In genomic region chr11:74929431-74930363, GRCh38 we compare ENCODE assay signal across 8 cellular contexts. TPM values are rescaled to one million over a fixed set of nuclear protein-coding genes. Genes with fewer than 3 reads are reported as not detected.
DNase-seq lines count a peak whose midpoint lies in the region; ATAC-seq and TF ChIP-seq lines count a peak whose summit lies in the region.

No MANE protein-coding gene starts in this region.

- H3K9ac ChIP-seq in PC-3 (ENCODE audit: low read length) = no peak overlapping the region

- H3K36me3 ChIP-seq in PC-3 (ENCODE audit: low read depth, low read length) = no peaks in the 10 kb centered on the region

- no peaks in the 10 kb centered on the region for H3K9me2 ChIP-seq in PC-3 (replicated peaks; ENCODE audit: low read length)

- peak; percentile 94 for TF ChIP-seq CTCF in AG10803 (conservative IDR thresholded peaks at IDR 0.05; ENCODE audit: low read length)
- TF ChIP-seq CTCF in PC-3 (conservative IDR thresholded peaks at IDR 0.05; ENCODE audit: low read depth, low read length) = peak; percentile 99
- TF ChIP-seq CTCF in fibroblast of mammary gland (conservative IDR thresholded peaks at IDR 0.05; ENCODE audit: control insufficient read depth, insufficient read depth, low read depth, low read length) = peak; percentile 93
- TF ChIP-seq CTCF in neural crest cell (conservative IDR thresholded peaks at IDR 0.05) = peak; percentile 93

- no peak overlapping the region for H3K27ac ChIP-seq in PC-3 (ENCODE audit: low read length)

- H3K36me3 Mint-ChIP-seq in activated T-cell treated with anti-CD3 and anti-CD28 coated beads, Interleukin-2, amount 50 U/mL, for 4 hours (ENCODE audit: insufficient read depth) = peaks cover 6% of the 10 kb centered on the region
- H3K36me3 Mint-ChIP-seq in neural crest cell (ENCODE audit: low read depth) = no peaks in the 10 kb centered on the region

- peaks cover 51% of the 10 kb centered on the region for H3K4me1 ChIP-seq in PC-3 (ENCODE audit: insufficient read depth, low read length)

- peaks cover 10% of the 10 kb centered on the region for H3F3A ChIP-seq in PC-3 (ENCODE audit: low read length, unreplicated experiment)

- no peaks in the 10 kb centered on the region for H4K20me1 ChIP-seq in PC-3 (ENCODE audit: low read length)

- no peak overlapping the region for H3K4me3 Mint-ChIP-seq in activated T-cell treated with anti-CD3 and anti-CD28 coated beads, Interleukin-2, amount 50 U/mL, for 4 hours
- no peak overlapping the region for H3K4me3 Mint-ChIP-seq in neural crest cell

- H3K4me2 ChIP-seq in PC-3 (ENCODE audit: low read length) = no peak overlapping the region

- no peaks in the 10 kb centered on the region for H3K27me3 Mint-ChIP-seq in activated T-cell treated with anti-CD3 and anti-CD28 coated beads, Interleukin-2, amount 50 U/mL, for 4 hours (ENCODE audit: low read depth)
- no peaks in the 10 kb centered on the region for H3K27me3 Mint-ChIP-seq in neural crest cell (ENCODE audit: low read depth)

- ATAC-seq in GM19035 (IDR thresholded peaks at IDR 0.05; ENCODE audit: unreplicated experiment) = peak; percentile 81
- peak; percentile 73 for ATAC-seq in PC-3
- ATAC-seq in activated T-cell treated with anti-CD3 and anti-CD28 coated beads, Interleukin-2, amount 50 U/mL, for 4 hours = peak; percentile 76 to 78

- H3K9me3 Mint-ChIP-seq in activated T-cell treated with anti-CD3 and anti-CD28 coated beads, Interleukin-2, amount 50 U/mL, for 4 hours = no peaks in the 10 kb centered on the region
- H3K9me3 Mint-ChIP-seq in neural crest cell = no peaks in the 10 kb centered on the region

- H2AFZ ChIP-seq in PC-3 (ENCODE audit: low read length) = no peak overlapping the region

- H3K27ac Mint-ChIP-seq in neural crest cell (ENCODE audit: unreplicated experiment) = no peak overlapping the region

- intact Hi-C loops in PC-3 (cut with micrococcal nuclease) = loop anchor here (1.0 to 10.0 kb wide), 6 partner anchors 58 to 319 kb away; partner anchors contain the start of gene NEU3

- H3K4me1 Mint-ChIP-seq in activated T-cell treated with anti-CD3 and anti-CD28 coated beads, Interleukin-2, amount 50 U/mL, for 4 hours (ENCODE audit: low read depth) = peaks cover 6% of the 10 kb centered on the region
- no peaks in the 10 kb centered on the region for H3K4me1 Mint-ChIP-seq in neural crest cell

- POLR2A ChIA-PET in PC-3 (lab: Charles Lee; ENCODE audit: unreplicated experiment) = no interaction called here

- H3K9me3 ChIP-seq in PC-3 (ENCODE audit: low read length) = no peaks in the 10 kb centered on the region

- DNase-seq in AG10803 (ENCODE audit: low read depth) (peak; percentile 93), LHCN-M2 (ENCODE audit: low read depth) (peak; percentile 91), PC-3 (peak; percentile 95), fibroblast of mammary gland (ENCODE audit: low read depth) (peak; percentile 95), neural crest cell (ENCODE audit: low read depth, low spot score) (peak; percentile 57), superior temporal gyrus (ENCODE audit: extremely low spot score) (peak; percentile 97)
- DNase-seq in activated T-cell treated with anti-CD3 and anti-CD28 coated beads, Interleukin-2, amount 50 U/mL, for 4 hours = peak; percentile 61

- no peaks in the 10 kb centered on the region for H3K79me2 ChIP-seq in PC-3 (ENCODE audit: low read length)

- BruUV-seq in PC-3 (replicated peaks; lab: Mats Ljungman, UMichigan) = no TSS peak

- H3K27me3 ChIP-seq in PC-3 (ENCODE audit: low read length) = no peaks in the 10 kb centered on the region

- CTCF ChIA-PET in PC-3 (lab: Charles Lee) = interaction anchor here (0.5 to 1.3 kb wide), 8 partner anchors 26 to 342 kb away, joined by 3 to 13 read pairs (median 4); no protein-coding TSS in a partner anchor

- H3K4me3 ChIP-seq in AG10803 (ENCODE audit: low read length) (no peak overlapping the region), PC-3 (ENCODE audit: low read length) (no peak overlapping the region), fibroblast of mammary gland (ENCODE audit: control insufficient read depth, low read depth, low read length) (no peak overlapping the region)

RNA-seq across cellular contexts. Expression of gene XRRA1, which starts 19.2 kb away (rescaled TPM):
- 17.8 and 20.2 TPM in 2 replicates for total RNA-seq in LHCN-M2 (2014; rRNA removed)
- 7.8 TPM for polyA plus RNA-seq in LHCN-M2 (2012)
- 18.1 and 23.5 TPM in 2 replicates for total RNA-seq in PC-3 (2014; rRNA removed)
- 1 to 10 TPM; 6.5 to 8.6 (median 7.1) TPM for total RNA-seq in activated T-cell treated with anti-CD3 and anti-CD28 coated beads, Interleukin-2, amount 50 U/mL, for 4 hours
- 5.6 and 8.3 TPM in 2 replicates for total RNA-seq in neural crest cell

RNA-seq across cellular contexts. Expression of gene SPCS2, which starts 19.4 kb away (rescaled TPM):
- total RNA-seq in LHCN-M2 (2014; rRNA removed) (23.9 and 60.1 TPM in 2 replicates), PC-3 (2014; rRNA removed) (129 and 142 TPM in 2 replicates), neural crest cell (186 and 197 TPM in 2 replicates)
- polyA plus RNA-seq in LHCN-M2 (2012) = 96.9 TPM
- 100 to 1,000 TPM; 128 to 142 (median 132) TPM for total RNA-seq in activated T-cell treated with anti-CD3 and anti-CD28 coated beads, Interleukin-2, amount 50 U/mL, for 4 hours

RNA-seq across cellular contexts. Expression of gene NEU3, which starts 59.0 kb away (rescaled TPM):
- total RNA-seq in LHCN-M2 (2014; rRNA removed) (7.7 and 8.8 TPM in 2 replicates), PC-3 (2014; rRNA removed) (15.7 and 16.1 TPM in 2 replicates), neural crest cell (11.3 and 12.7 TPM in 2 replicates)
- 3.1 TPM for polyA plus RNA-seq in LHCN-M2 (2012)
- 10 to 100 TPM; 11.7 to 13.4 (median 11.8) TPM for total RNA-seq in activated T-cell treated with anti-CD3 and anti-CD28 coated beads, Interleukin-2, amount 50 U/mL, for 4 hours
